ENCODE assay signal across 27 cellular contexts in the genomic region with DNA sequence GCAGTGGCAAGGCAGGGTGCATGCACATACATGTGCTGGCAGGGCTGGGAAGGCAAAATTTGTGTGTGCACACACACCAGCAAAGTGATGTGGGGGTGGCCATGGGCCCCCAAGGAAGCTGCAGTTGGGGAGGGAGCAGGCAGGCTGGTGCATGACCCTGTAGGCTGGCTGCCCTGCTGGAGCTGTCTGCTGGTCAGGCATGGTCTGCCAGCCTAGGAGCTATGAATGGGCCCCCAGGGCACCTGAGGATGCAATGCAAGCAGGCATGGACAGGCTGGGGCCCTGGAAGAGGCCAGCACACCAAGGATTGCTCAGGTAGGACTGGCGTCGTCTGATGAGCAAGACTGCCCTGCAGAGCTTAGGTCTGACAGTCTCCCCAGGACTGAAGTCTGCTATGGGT. TPM values are rescaled to one million over a fixed set of nuclear protein-coding genes. Genes with fewer than 3 reads are reported as not detected.
DNase-seq lines count a peak whose midpoint lies in the region; ATAC-seq, FAIRE-seq and TF ChIP-seq lines count a peak whose summit lies in the region.
"Had no signal": no experiment of that assay in that cellular context is flagged by ENCODE, and none has a peak within 500 bp of the region (broad histone marks: within the 10 kb centered on the region; RNA-seq: fewer than 3 reads in every experiment).

No MANE protein-coding gene starts in this region.

- FAIRE-seq in bronchial epithelial cell (lab: Jason Lieb, UNC) (peak; percentile 7), kidney (lab: Jason Lieb, UNC) (no peak)
- FAIRE-seq: A204.1, G401.6, GM12892, GM18507 had no signal

- DNase-seq in bronchial epithelial cell (ENCODE audit: low read depth) (peak; percentile 85), kidney (peak; percentile 53), aorta (no peak), islet precursor cell (no peak), Karpas-422 (no peak), sigmoid colon (no peak)
- no peak for DNase-seq in stimulated activated effector memory CD8-positive, alpha-beta T cell treated with anti-CD3 and anti-CD28 coated beads, Interleukin-12 subunit alpha, Interleukin-12 subunit beta, amount 100 ng/mL, for 72 hours (ENCODE audit: low spot score in 2 of 2)
- DNase-seq: GOT3; HCEC 1CT; IMR-90; MV-4-11; NCI-H1105 treated with DMSO at 0.1 percent for 48 hours; NCI-H2029 treated with DMSO at 0.1 percent for 48 hours; NCI-H2171; NCI-H345; NCI-H524; NCI-H774; NK-92 treated with Interleukin-12 subunit alpha and Interleukin-12 subunit beta, amount 100 ng/mL, for 24 hours; SIG-M5 had no signal

- TF ChIP-seq EP300 in sigmoid colon (IDR thresholded peaks at IDR 0.05): no peak

- intact Hi-C loops in kidney (cut with DNase I) (no loop called here), aorta (cut with DNase I) (no loop called here), sigmoid colon (cut with DNase I) (no loop called here)

- H3K27ac Mint-ChIP-seq in stimulated activated effector memory CD8-positive, alpha-beta T cell treated with anti-CD3 and anti-CD28 coated beads, Interleukin-12 subunit alpha, Interleukin-12 subunit beta, amount 100 ng/mL, for 72 hours: no peak overlapping the region

- H3K9ac ChIP-seq in kidney (ENCODE audit: low read length in 2 of 2): no peak overlapping the region
- no peak overlapping the region for H3K9ac ChIP-seq in Karpas-422 (ENCODE audit: low read length)
- H3K9ac ChIP-seq: KMS-11 had no signal

- TF ChIP-seq POLR2A in sigmoid colon (IDR thresholded peaks at IDR 0.05): no peak

- H2AFZ ChIP-seq in Karpas-422 (ENCODE audit: low read length): no peak overlapping the region

- H3K79me2 ChIP-seq in Karpas-422 (ENCODE audit: low read length): no peaks in the 10 kb centered on the region

- H3K27ac ChIP-seq in kidney (ENCODE audit: low read depth in 2 of 2, low read length in 2 of 2) (no peak overlapping the region), aorta (ENCODE audit: low read depth in 1 of 2, low read length in 2 of 2) (no peak overlapping the region), Karpas-422 (ENCODE audit: low read length) (no peak overlapping the region), sigmoid colon (no peak overlapping the region)
- H3K27ac ChIP-seq: C4-2B, KMS-11, RWPE1 had no signal

- H4K20me1 ChIP-seq in Karpas-422 (ENCODE audit: insufficient read depth, low read depth, low read length): no peaks in the 10 kb centered on the region

- H3K4me1 Mint-ChIP-seq in stimulated activated effector memory CD8-positive, alpha-beta T cell treated with anti-CD3 and anti-CD28 coated beads, Interleukin-12 subunit alpha, Interleukin-12 subunit beta, amount 100 ng/mL, for 72 hours: no peaks in the 10 kb centered on the region

- H3K9me3 ChIP-seq in kidney (ENCODE audit: control insufficient read depth in 1 of 2, low read length in 2 of 2): no peaks in the 10 kb centered on the region
- H3K9me3 ChIP-seq in aorta (ENCODE audit: control insufficient read depth, low read length): no peaks in the 10 kb centered on the region
- H3K9me3 ChIP-seq in Karpas-422 (ENCODE audit: low read length): peaks cover 16% of the 10 kb centered on the region
- H3K9me3 ChIP-seq in sigmoid colon: peaks cover 0 to 5% (median 0%) of the 10 kb centered on the region in 4 donors

- no peak for TF ChIP-seq CTCF in bronchial epithelial cell (IDR thresholded peaks at IDR 0.05; ENCODE audit: insufficient read depth, low read length, severe bottlenecking)
- no peak for TF ChIP-seq CTCF in kidney (IDR thresholded peaks at IDR 0.05; ENCODE audit: borderline replicate concordance, extremely low read depth, insufficient read depth)
- no peak for TF ChIP-seq CTCF in sigmoid colon (IDR thresholded peaks at IDR 0.05)

- H3K4me1 ChIP-seq in kidney (ENCODE audit: control insufficient read depth in 1 of 2, insufficient read depth in 1 of 2, low read depth in 1 of 2, low read length in 2 of 2) (no peaks in the 10 kb centered on the region), aorta (ENCODE audit: control insufficient read depth in 1 of 2, insufficient read depth in 2 of 2, low read length in 2 of 2) (no peaks in the 10 kb centered on the region), Karpas-422 (ENCODE audit: low read length) (no peaks in the 10 kb centered on the region), sigmoid colon (no peaks in the 10 kb centered on the region)

- no peak overlapping the region for H3K4me3 Mint-ChIP-seq in stimulated activated effector memory CD8-positive, alpha-beta T cell treated with anti-CD3 and anti-CD28 coated beads, Interleukin-12 subunit alpha, Interleukin-12 subunit beta, amount 100 ng/mL, for 72 hours

- H3K36me3 Mint-ChIP-seq in stimulated activated effector memory CD8-positive, alpha-beta T cell treated with anti-CD3 and anti-CD28 coated beads, Interleukin-12 subunit alpha, Interleukin-12 subunit beta, amount 100 ng/mL, for 72 hours: no peaks in the 10 kb centered on the region

- H3K27me3 ChIP-seq in bronchial epithelial cell (ENCODE audit: control insufficient read depth, insufficient read depth, low read length) (no peaks in the 10 kb centered on the region), aorta (ENCODE audit: control insufficient read depth in 1 of 2, insufficient read depth in 2 of 2, low read length in 1 of 2) (no peaks in the 10 kb centered on the region), Karpas-422 (ENCODE audit: low read length) (no peaks in the 10 kb centered on the region), sigmoid colon (no peaks in the 10 kb centered on the region)

- H3K4me3 ChIP-seq in bronchial epithelial cell (ENCODE audit: low read depth, low read length) (no peak overlapping the region), kidney (ENCODE audit: low read length in 2 of 2) (no peak overlapping the region), aorta (ENCODE audit: low read length in 2 of 2) (no peak overlapping the region), Karpas-422 (ENCODE audit: low read length) (no peak overlapping the region), sigmoid colon (no peak overlapping the region)

- ATAC-seq in stimulated activated effector memory CD8-positive, alpha-beta T cell treated with anti-CD3 and anti-CD28 coated beads, Interleukin-12 subunit alpha, Interleukin-12 subunit beta, amount 100 ng/mL, for 72 hours: peak; percentile 24
- ATAC-seq in aorta (ENCODE audit: low FRiP score): peak; percentile 48

- H3K4me2 ChIP-seq in Karpas-422 (ENCODE audit: low read depth, low read length, poor library complexity, severe bottlenecking): no peak overlapping the region
- H3K4me2 ChIP-seq: KMS-11 had no signal

- no peaks in the 10 kb centered on the region for H3K36me3 ChIP-seq in bronchial epithelial cell (ENCODE audit: control insufficient read depth, insufficient read depth, low read length)
- no peaks in the 10 kb centered on the region for H3K36me3 ChIP-seq in kidney (ENCODE audit: control insufficient read depth in 1 of 2, insufficient read depth in 2 of 2, low read length in 2 of 2)
- no peaks in the 10 kb centered on the region for H3K36me3 ChIP-seq in aorta (ENCODE audit: control insufficient read depth in 1 of 2, insufficient read depth in 2 of 2, low read length in 1 of 2)
- H3K36me3 ChIP-seq in Karpas-422 (ENCODE audit: insufficient read depth, low read length): no peaks in the 10 kb centered on the region
- no peaks in the 10 kb centered on the region for H3K36me3 ChIP-seq in sigmoid colon

- 94 to 95% methylated on average over 2 of the region's 2 CpGs for WGBS in aorta, 2 donors
- WGBS in sigmoid colon, 2 donors: 94 to 95% methylated on average over 2 of the region's 2 CpGs

- H3K9me3 Mint-ChIP-seq in stimulated activated effector memory CD8-positive, alpha-beta T cell treated with anti-CD3 and anti-CD28 coated beads, Interleukin-12 subunit alpha, Interleukin-12 subunit beta, amount 100 ng/mL, for 72 hours: peaks cover 2% of the 10 kb centered on the region

- no peaks in the 10 kb centered on the region for H3K9me2 ChIP-seq in Karpas-422 (replicated peaks; ENCODE audit: insufficient read depth, low read length)

RNA-seq across cellular contexts. Expression of a gene that starts 18.2 kb away (rescaled TPM):
- total RNA-seq in bronchial epithelial cell: not detected in 2 replicates
- not detected for total RNA-seq in kidney
- not detected for polyA plus RNA-seq in kidney (ENCODE audit: insufficient read depth, low read depth, low replicate concordance)
- 1 to 10 TPM in 1 of 2 donors, not detected in 1; 2.5 TPM for total RNA-seq in aorta
- polyA plus RNA-seq in aorta: not detected
- total RNA-seq in Karpas-422 (2014; rRNA removed; shearing (Covaris generic); ENCODE audit: low replicate concordance): not detected in 2 replicates
- total RNA-seq in sigmoid colon: not detected
- polyA plus RNA-seq in sigmoid colon: not detected
- total RNA-seq: Daoy, IMR-90 had no signal
- polyA plus RNA-seq: IMR-90 had no signal

Comparison
In these comparisons a context has a peak if more than half of its experiments do, and no peak if none do; other contexts are left out.
1. DNase-seq: peak in bronchial epithelial cell (single experiment) and kidney (single experiment); none in stimulated activated effector memory CD8-positive, alpha-beta T cell treated with anti-CD3 and anti-CD28 coated beads, Interleukin-12 subunit alpha, Interleukin-12 subunit beta, amount 100 ng/mL, for 72 hours (0 of 2), aorta (0 of 2), islet precursor cell (single experiment), Karpas-422 (single experiment) and sigmoid colon (single experiment).